ENCODE assay signal across 10 cellular contexts in genomic region chr5:97547999-97548797, GRCh38.
DNase-seq lines count a peak whose midpoint lies in the region; ATAC-seq, FAIRE-seq and TF ChIP-seq lines count a peak whose summit lies in the region.
"Had no signal": no experiment of that assay in that cellular context is flagged by ENCODE, and none has a peak within 500 bp of the region (broad histone marks: within the 10 kb centered on the region; RNA-seq: fewer than 3 reads in every experiment).

No MANE protein-coding gene starts in this region.

- H4K8ac ChIP-seq in mesenchymal stem cell (ENCODE audit: low read length): no peak overlapping the region

- H3K23ac ChIP-seq in mesenchymal stem cell (ENCODE audit: low read length in 2 of 2): no peak overlapping the region

- H3K79me1 ChIP-seq in mesenchymal stem cell (replicated peaks; ENCODE audit: low read length, poor library complexity, severe bottlenecking): no peaks in the 10 kb centered on the region

- no peak overlapping the region for H4K91ac ChIP-seq in mesenchymal stem cell (ENCODE audit: low read length)

- H3K36me3 ChIP-seq in mesenchymal stem cell (ENCODE audit: control insufficient read depth in 1 of 2, insufficient read depth in 2 of 2, low read depth in 1 of 2, low read length in 2 of 2): no peaks in the 10 kb centered on the region
- H3K36me3 ChIP-seq: SJSA1 had no signal

- H2BK15ac ChIP-seq in mesenchymal stem cell (ENCODE audit: low read depth, poor library complexity, severe bottlenecking): no peak overlapping the region

- WGBS in mesenchymal stem cell: 89% methylated on average over 1 of the region's 1 CpG

- H3K4me1 ChIP-seq in mesenchymal stem cell (ENCODE audit: control insufficient read depth, insufficient read depth, low read depth, low read length): peaks cover 2% of the 10 kb centered on the region
- H3K4me1 ChIP-seq: SJSA1 had no signal

- H3K14ac ChIP-seq in mesenchymal stem cell (ENCODE audit: low read length in 2 of 2): no peak overlapping the region

- no peak overlapping the region for H2BK12ac ChIP-seq in mesenchymal stem cell (ENCODE audit: low read length in 2 of 2)

- H3K9me3 ChIP-seq in mesenchymal stem cell (ENCODE audit: control insufficient read depth, low read length): no peaks in the 10 kb centered on the region

- no peak overlapping the region for H3K4ac ChIP-seq in mesenchymal stem cell (ENCODE audit: low read depth in 1 of 2, low read length in 2 of 2)

- H3K18ac ChIP-seq in mesenchymal stem cell (ENCODE audit: low read depth in 1 of 2, low read length in 2 of 2): no peak overlapping the region

- no peaks in the 10 kb centered on the region for H3K27me3 ChIP-seq in mesenchymal stem cell (ENCODE audit: control insufficient read depth in 1 of 2, insufficient read depth in 1 of 2, low read length in 2 of 2)

- peak; percentile 91 for ATAC-seq in GM18867 (IDR thresholded peaks at IDR 0.05; ENCODE audit: unreplicated experiment)
- peak; percentile 76 for ATAC-seq in GM21786 (IDR thresholded peaks at IDR 0.05; ENCODE audit: unreplicated experiment)

- H3K4me2 ChIP-seq in mesenchymal stem cell (ENCODE audit: low read length, poor library complexity, severe bottlenecking): no peak overlapping the region

- H2AFZ ChIP-seq in mesenchymal stem cell (ENCODE audit: low read depth, low read length): no peak overlapping the region

- no peak for TF ChIP-seq POLR2A in H54 (IDR thresholded peaks at IDR 0.05; ENCODE audit: low read depth, low read length)

- FAIRE-seq in H54 (lab: Jason Lieb, UNC): no peak
- FAIRE-seq: H1 had no signal

- no peak overlapping the region for H2AK5ac ChIP-seq in mesenchymal stem cell (ENCODE audit: low read length, severe bottlenecking)

- H2BK5ac ChIP-seq in mesenchymal stem cell (ENCODE audit: low read depth, low read length, poor library complexity, severe bottlenecking): no peak overlapping the region

- no peak overlapping the region for H3K4me3 ChIP-seq in mesenchymal stem cell (ENCODE audit: insufficient read depth in 1 of 2, low read depth in 1 of 2, low read length in 2 of 2)
- H3K4me3 ChIP-seq: SJSA1 had no signal

- no peak overlapping the region for H2BK120ac ChIP-seq in mesenchymal stem cell (ENCODE audit: low read depth, low read length)

- H3K9ac ChIP-seq in mesenchymal stem cell (ENCODE audit: low read length): no peak overlapping the region

- H3K27ac ChIP-seq in mesenchymal stem cell (ENCODE audit: low read length, poor library complexity, severe bottlenecking): no peak overlapping the region
- H3K27ac ChIP-seq: SJSA1 had no signal

- DNase-seq in Kasumi-1 (lab: John Stamatoyannopoulos, UW) (peak; percentile 59 to 60), mesenchymal stem cell (peak; percentile 15), NCI-H345 (lab: John Stamatoyannopoulos, UW) (no peak), H54 (ENCODE audit: insufficient read length, low spot score) (no peak), NCI-H146 (lab: John Stamatoyannopoulos, UW) (no peak), NCI-H1105 (lab: John Stamatoyannopoulos, UW) (no peak)

Comparison
In these comparisons a context has a peak if more than half of its experiments do, and no peak if none do; other contexts are left out.
1. DNase-seq: peak in Kasumi-1 (2 of 2) and mesenchymal stem cell (single experiment); none in NCI-H345 (single experiment), H54 (single experiment), NCI-H146 (single experiment) and NCI-H1105 (single experiment).